1 cellular context compared by ENCODE assay signal in genomic region chr4:138773321-138773720, GRCh38.
TF ChIP-seq lines count a peak whose summit lies in the region.

No MANE protein-coding gene starts in this region.

TF ChIP-seq in K562, 482 proteins besides CTCF, POLR2A, EP300 and RAD21 (continued from another document and continues in another):
- TF ChIP-seq TSHZ1 (CRISPR knock-in tag; IDR thresholded peaks at IDR 0.05) (no peak), ZC3H11A (IDR thresholded peaks at IDR 0.05; ENCODE audit: low read depth, low read length) (no peak), SMARCC2 (IDR thresholded peaks at IDR 0.05; ENCODE audit: low read depth) (peak; percentile 80), WHSC1 (IDR thresholded peaks at IDR 0.05; ENCODE audit: low read length) (no peak), CTCFL (IDR thresholded peaks at IDR 0.05; ENCODE audit: borderline replicate concordance, insufficient read depth, low read depth, low read length, poor library complexity, severe bottlenecking) (no peak), ZNF785 (CRISPR knock-in tag; IDR thresholded peaks at IDR 0.05) (no peak), ATF2 (CRISPR knock-in tag; IDR thresholded peaks at IDR 0.05) (no peak), SAFB2 (IDR thresholded peaks at IDR 0.05; ENCODE audit: borderline replicate concordance, low read depth, low read length, severe bottlenecking) (no peak), HDGF (IDR thresholded peaks at IDR 0.05) (no peak), SOX6 (IDR thresholded peaks at IDR 0.05) (peak; percentile 73), STAT5A (IDR thresholded peaks at IDR 0.05; ENCODE audit: borderline replicate concordance, low read length) (peak; percentile 65; the same call in 1 of the 2 replicates), CHCHD3 (CRISPR knock-in tag; IDR thresholded peaks at IDR 0.05) (no peak), HIVEP1 (CRISPR knock-in tag; IDR thresholded peaks at IDR 0.05) (no peak), HBP1 (CRISPR knock-in tag; IDR thresholded peaks at IDR 0.05) (no peak), TEAD4 (IDR thresholded peaks at IDR 0.05; ENCODE audit: low read length) (peak; percentile 89), TEAD4 (CRISPR knock-in tag; IDR thresholded peaks at IDR 0.05; ENCODE audit: borderline replicate concordance) (no peak), PPARD (CRISPR knock-in tag; IDR thresholded peaks at IDR 0.05) (no peak), ZNF395 (CRISPR knock-in tag; IDR thresholded peaks at IDR 0.05) (no peak), TAL1 (IDR thresholded peaks at IDR 0.05) (peak; percentile 91), ZNF408 (CRISPR knock-in tag; IDR thresholded peaks at IDR 0.05; ENCODE audit: low read depth) (no peak), TBL1XR1 (IDR thresholded peaks at IDR 0.05; ENCODE audit: low read length in 2 of 2) (peak in 1 of 2 experiments; percentile 52; a peak in 1 of 4 replicates), ZNF318 (IDR thresholded peaks at IDR 0.05; ENCODE audit: borderline replicate concordance in 1 of 2, low read depth in 1 of 2) (no peak), PHTF2 (CRISPR knock-in tag; IDR thresholded peaks at IDR 0.05) (no peak), EHMT2 (IDR thresholded peaks at IDR 0.05) (no peak), DEAF1 (CRISPR knock-in tag; IDR thresholded peaks at IDR 0.05) (no peak), KDM2B (CRISPR knock-in tag; IDR thresholded peaks at IDR 0.05) (no peak), ZFPM2 (CRISPR knock-in tag; IDR thresholded peaks at IDR 0.05) (no peak), ZNF551 (CRISPR knock-in tag; IDR thresholded peaks at IDR 0.05) (no peak), HLTF (IDR thresholded peaks at IDR 0.05) (no peak), SMC3 (conservative IDR thresholded peaks at IDR 0.05; ENCODE audit: insufficient read depth, low read depth, low read length) (no peak), MTA1 (IDR thresholded peaks at IDR 0.05; ENCODE audit: borderline replicate concordance) (no peak), ATF1 (CRISPR knock-in tag; IDR thresholded peaks at IDR 0.05) (no peak), ATF1 (tag; IDR thresholded peaks at IDR 0.05) (no peak), E2F8 (IDR thresholded peaks at IDR 0.05; ENCODE audit: low read depth, partially characterized antibody) (no peak), ZNF316 (IDR thresholded peaks at IDR 0.05) (peak; percentile 27), ZNF3 (CRISPR knock-in tag; IDR thresholded peaks at IDR 0.05) (no peak), GABPB1 (CRISPR knock-in tag; IDR thresholded peaks at IDR 0.05) (no peak), SMARCA4 (IDR thresholded peaks at IDR 0.05) (peak; percentile 93), HCFC1 (IDR thresholded peaks at IDR 0.05; ENCODE audit: low read depth, low read length) (no peak), CSDE1 (IDR thresholded peaks at IDR 0.05) (no peak), HNRNPH1 (optimal IDR thresholded peaks at IDR 0.05; ENCODE audit: low read depth, low read length) (no peak)
